In the genomic region with DNA sequence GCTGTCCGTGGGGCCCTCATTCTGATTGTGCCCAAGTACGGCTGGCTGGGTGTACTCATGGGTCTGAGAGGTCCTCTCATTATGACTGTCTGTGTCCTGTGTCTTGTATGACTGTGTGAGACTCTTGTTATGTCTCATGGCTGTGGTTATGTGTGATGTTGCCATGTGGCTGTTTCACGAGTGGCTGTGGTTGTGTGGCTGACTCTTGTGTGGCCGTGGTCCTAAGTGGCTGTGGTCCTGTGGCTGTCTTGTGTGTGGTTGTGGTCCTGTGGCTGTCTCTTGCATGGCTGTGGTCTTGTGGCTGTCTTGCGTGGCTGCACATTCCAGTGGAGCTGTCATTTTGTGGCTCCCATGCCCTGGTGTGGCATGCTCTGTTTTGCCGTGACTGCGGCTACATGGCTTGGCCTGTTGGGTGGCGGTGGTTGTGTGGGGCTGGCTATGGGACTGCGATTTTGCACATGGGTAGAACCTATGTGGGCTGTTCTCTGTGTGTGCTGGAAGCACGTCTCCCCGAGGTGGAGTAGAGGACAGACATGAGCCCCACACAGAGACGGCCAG, we compare ENCODE assay signal across 1 cellular context.
TF ChIP-seq lines count a peak whose summit lies in the region.

No MANE protein-coding gene starts in this region.

TF ChIP-seq in IMR-90, 13 proteins besides CTCF, POLR2A, EP300 and RAD21:
- TF ChIP-seq CEBPB (IDR thresholded peaks at IDR 0.05; ENCODE audit: low read depth, low read length) (no peak), BHLHE40 (IDR thresholded peaks at IDR 0.05; ENCODE audit: low read depth, low read length) (no peak), CHD1 (IDR thresholded peaks at IDR 0.05; ENCODE audit: low read depth, low read length) (no peak), MAZ (IDR thresholded peaks at IDR 0.05; ENCODE audit: borderline replicate concordance, low read depth, low read length) (no peak), SMC3 (IDR thresholded peaks at IDR 0.05; ENCODE audit: low read depth, low read length) (no peak), MXI1 (IDR thresholded peaks at IDR 0.05; ENCODE audit: borderline replicate concordance, low read depth, low read length) (no peak), RFX5 (IDR thresholded peaks at IDR 0.05; ENCODE audit: low read depth, low read length) (no peak), RCOR1 (IDR thresholded peaks at IDR 0.05; ENCODE audit: insufficient replicate concordance, low read length) (no peak), MAFK (IDR thresholded peaks at IDR 0.05; ENCODE audit: low read depth, low read length) (no peak), FOS (IDR thresholded peaks at IDR 0.05; ENCODE audit: low read depth, low read length) (no peak), NFE2L2 (IDR thresholded peaks at IDR 0.05; ENCODE audit: low read depth, low read length) (no peak)
- TF ChIP-seq, protein P1, sequence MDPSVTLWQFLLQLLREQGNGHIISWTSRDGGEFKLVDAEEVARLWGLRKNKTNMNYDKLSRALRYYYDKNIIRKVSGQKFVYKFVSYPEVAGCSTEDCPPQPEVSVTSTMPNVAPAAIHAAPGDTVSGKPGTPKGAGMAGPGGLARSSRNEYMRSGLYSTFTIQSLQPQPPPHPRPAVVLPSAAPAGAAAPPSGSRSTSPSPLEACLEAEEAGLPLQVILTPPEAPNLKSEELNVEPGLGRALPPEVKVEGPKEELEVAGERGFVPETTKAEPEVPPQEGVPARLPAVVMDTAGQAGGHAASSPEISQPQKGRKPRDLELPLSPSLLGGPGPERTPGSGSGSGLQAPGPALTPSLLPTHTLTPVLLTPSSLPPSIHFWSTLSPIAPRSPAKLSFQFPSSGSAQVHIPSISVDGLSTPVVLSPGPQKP (IDR thresholded peaks at IDR 0.05; ENCODE audit: borderline replicate concordance, low read depth, low read length): no peak
- TF ChIP-seq, protein P2, sequence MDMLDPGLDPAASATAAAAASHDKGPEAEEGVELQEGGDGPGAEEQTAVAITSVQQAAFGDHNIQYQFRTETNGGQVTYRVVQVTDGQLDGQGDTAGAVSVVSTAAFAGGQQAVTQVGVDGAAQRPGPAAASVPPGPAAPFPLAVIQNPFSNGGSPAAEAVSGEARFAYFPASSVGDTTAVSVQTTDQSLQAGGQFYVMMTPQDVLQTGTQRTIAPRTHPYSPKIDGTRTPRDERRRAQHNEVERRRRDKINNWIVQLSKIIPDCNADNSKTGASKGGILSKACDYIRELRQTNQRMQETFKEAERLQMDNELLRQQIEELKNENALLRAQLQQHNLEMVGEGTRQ (IDR thresholded peaks at IDR 0.05; ENCODE audit: low read depth, low read length): no peak
TF ChIP-seq in IMR-90: peak in this region for 0.
